19 cellular contexts compared by ENCODE assay signal in genomic region chr4:138775485-138775884, GRCh38.
DNase-seq lines count a peak whose midpoint lies in the region; ATAC-seq and TF ChIP-seq lines count a peak whose summit lies in the region.
"Had no signal": no experiment of that assay in that cellular context is flagged by ENCODE, and none has a peak within 500 bp of the region (broad histone marks: within the 10 kb centered on the region; RNA-seq: fewer than 3 reads in every experiment).

No MANE protein-coding gene starts in this region.

- DNase-seq in choroid plexus epithelial cell (ENCODE audit: low read depth): peak; percentile 2
- no peak for DNase-seq in chondrocyte (ENCODE audit: low spot score)
- no peak for DNase-seq in GM10266 (ENCODE audit: extremely low spot score)
- no peak for DNase-seq in effector memory CD8-positive, alpha-beta T cell
- no peak for DNase-seq in OCI-LY7 (ENCODE audit: low spot score)
- DNase-seq: activated CD8-positive, alpha-beta T cell treated with anti-CD3 and anti-CD28 coated beads for 36 hours; amniotic stem cell; kidney; NCI-H345; pancreas; SK-N-SH; spleen had no signal

- TF ChIP-seq CTCF in choroid plexus epithelial cell (conservative IDR thresholded peaks at IDR 0.05; ENCODE audit: low read depth, low read length): no peak
- no peak for TF ChIP-seq CTCF in chondrocyte (IDR thresholded peaks at IDR 0.05)
- no peak for TF ChIP-seq CTCF in GM10266 (IDR thresholded peaks at IDR 0.05; ENCODE audit: control insufficient read depth, insufficient read depth, low read depth, missing control alignments)
- no peak for TF ChIP-seq CTCF in OCI-LY7 (conservative IDR thresholded peaks at IDR 0.05; ENCODE audit: low read length)

- H3K4me1 ChIP-seq in OCI-LY7 (ENCODE audit: insufficient read depth, low read length, poor library complexity, severe bottlenecking): no peaks in the 10 kb centered on the region
- H3K4me1 ChIP-seq: pancreas had no signal

- no peak overlapping the region for H3K4me3 Mint-ChIP-seq in chondrocyte (ENCODE audit: unreplicated experiment)
- no peak overlapping the region for H3K4me3 Mint-ChIP-seq in effector memory CD8-positive, alpha-beta T cell
- H3K4me3 Mint-ChIP-seq: activated CD8-positive, alpha-beta T cell treated with anti-CD3 and anti-CD28 coated beads for 36 hours; activated T-helper 17 cell treated with anti-CD3 and anti-CD28 coated beads, Interleukin-2, amount 50 U/mL, for 72 hours; stimulated activated naive CD8-positive, alpha-beta T cell treated with anti-CD3 and anti-CD28 coated beads, Interleukin-15, Interleukin-2, amounts not matched to agents 100 ng/mL and 50 ng/mL, for 24 hours had no signal

- intact Hi-C loops in OCI-LY7 (cut with micrococcal nuclease; ENCODE audit: unreplicated experiment): no loop called here

- H3K9me2 ChIP-seq in OCI-LY7 (ENCODE audit: insufficient read depth, low read length): no peaks in the 10 kb centered on the region
- H3K9me2 ChIP-seq: SK-N-SH had no signal

- no peaks in the 10 kb centered on the region for H3K36me3 Mint-ChIP-seq in chondrocyte (ENCODE audit: low read depth)
- no peaks in the 10 kb centered on the region for H3K36me3 Mint-ChIP-seq in effector memory CD8-positive, alpha-beta T cell (ENCODE audit: insufficient read depth)

- no peaks in the 10 kb centered on the region for H3K9me3 ChIP-seq in OCI-LY7 (ENCODE audit: low read length)
- H3K9me3 ChIP-seq: BLaER1, mucosa of descending colon, pancreas, SK-N-SH had no signal

- H3K79me2 ChIP-seq in OCI-LY7 (ENCODE audit: insufficient read depth, low read depth, low read length): no peaks in the 10 kb centered on the region

- CTCF ChIA-PET in OCI-LY7 (lab: Charles Lee; ENCODE audit: unreplicated experiment): no interaction called here

- BruUV-seq in OCI-LY7 (replicated peaks; lab: Mats Ljungman, UMichigan): no TSS peak

- ATAC-seq in GM21529 (IDR thresholded peaks at IDR 0.05; ENCODE audit: unreplicated experiment) (peak; percentile 11), HG03378 (IDR thresholded peaks at IDR 0.05; ENCODE audit: unreplicated experiment) (peak; percentile 28)
- no peak for ATAC-seq in effector memory CD8-positive, alpha-beta T cell (replicated peaks)
- ATAC-seq: activated CD8-positive, alpha-beta T cell treated with anti-CD3 and anti-CD28 coated beads for 36 hours; activated T-helper 17 cell treated with anti-CD3 and anti-CD28 coated beads, Interleukin-2, amount 50 U/mL, for 72 hours; mucosa of descending colon had no signal

- no peaks in the 10 kb centered on the region for H3K36me3 ChIP-seq in OCI-LY7 (ENCODE audit: insufficient read depth, low read length)
- H3K36me3 ChIP-seq: BLaER1, pancreas, spleen had no signal

- H3K4me2 ChIP-seq in OCI-LY7 (ENCODE audit: low read length): no peak overlapping the region
- H3K4me2 ChIP-seq: BLaER1, SK-N-SH had no signal

- no peak overlapping the region for H3K27ac Mint-ChIP-seq in chondrocyte (ENCODE audit: unreplicated experiment)
- no peak overlapping the region for H3K27ac Mint-ChIP-seq in effector memory CD8-positive, alpha-beta T cell
- H3K27ac Mint-ChIP-seq: activated CD8-positive, alpha-beta T cell treated with anti-CD3 and anti-CD28 coated beads for 36 hours; activated T-helper 17 cell treated with anti-CD3 and anti-CD28 coated beads, Interleukin-2, amount 50 U/mL, for 72 hours; stimulated activated naive CD8-positive, alpha-beta T cell treated with anti-CD3 and anti-CD28 coated beads, Interleukin-15, Interleukin-2, amounts not matched to agents 100 ng/mL and 50 ng/mL, for 24 hours had no signal

- H3K4me3 ChIP-seq in choroid plexus epithelial cell (ENCODE audit: low read depth, low read length) (no peak overlapping the region), OCI-LY7 (ENCODE audit: low read depth, low read length, poor library complexity, severe bottlenecking) (no peak overlapping the region)
- H3K4me3 ChIP-seq: BLaER1, mucosa of descending colon, pancreas, spleen had no signal

- H3K27me3 Mint-ChIP-seq in chondrocyte (ENCODE audit: low read depth): no peaks in the 10 kb centered on the region
- no peaks in the 10 kb centered on the region for H3K27me3 Mint-ChIP-seq in effector memory CD8-positive, alpha-beta T cell
- H3K27me3 Mint-ChIP-seq: activated T-helper 17 cell treated with anti-CD3 and anti-CD28 coated beads, Interleukin-2, amount 50 U/mL, for 72 hours had no signal

- H3K9me3 Mint-ChIP-seq in chondrocyte (ENCODE audit: low read depth): no peaks in the 10 kb centered on the region
- H3K9me3 Mint-ChIP-seq in effector memory CD8-positive, alpha-beta T cell: no peaks in the 10 kb centered on the region
- H3K9me3 Mint-ChIP-seq: activated T-helper 17 cell treated with anti-CD3 and anti-CD28 coated beads, Interleukin-2, amount 50 U/mL, for 72 hours had no signal

- no peaks in the 10 kb centered on the region for H4K20me1 ChIP-seq in OCI-LY7 (ENCODE audit: insufficient read depth, low read length)
- H4K20me1 ChIP-seq: BLaER1 had no signal

- no peak overlapping the region for H3K27ac ChIP-seq in OCI-LY7 (ENCODE audit: low read depth, low read length, poor library complexity, severe bottlenecking)
- H3K27ac ChIP-seq: BLaER1, epithelial cell of prostate, pancreas, spleen had no signal

- no peak overlapping the region for H2AFZ ChIP-seq in OCI-LY7 (ENCODE audit: low read length)

- POLR2A ChIA-PET in OCI-LY7 (lab: Charles Lee): interaction anchor here (0.6 to 1.2 kb wide), 2 partner anchors 10 to 239 kb away, joined by 3 read pairs; no protein-coding TSS in a partner anchor

- peaks cover 6% of the 10 kb centered on the region for H3K4me1 Mint-ChIP-seq in chondrocyte (ENCODE audit: low read depth)
- H3K4me1 Mint-ChIP-seq in effector memory CD8-positive, alpha-beta T cell (ENCODE audit: low read depth in 2 of 2): no peaks in the 10 kb centered on the region
- H3K4me1 Mint-ChIP-seq: activated T-helper 17 cell treated with anti-CD3 and anti-CD28 coated beads, Interleukin-2, amount 50 U/mL, for 72 hours had no signal
